8 cellular contexts compared by ENCODE assay signal in genomic region chr7:1569440-1569832, GRCh38. TPM values are rescaled to one million over a fixed set of nuclear protein-coding genes. Genes with fewer than 3 reads are reported as not detected.
DNase-seq lines count a peak whose midpoint lies in the region; ATAC-seq, FAIRE-seq and TF ChIP-seq lines count a peak whose summit lies in the region.

No MANE protein-coding gene starts in this region.

- peaks cover 0 to 10% (median 4%) of the 10 kb centered on the region in 4 donors for H3K4me1 ChIP-seq in right lobe of liver

- H3K4me3 ChIP-seq in right lobe of liver = peak overlapping the region; percentile 68 to 99 (median 91)

- H3K4me1 Mint-ChIP-seq in activated naive CD4-positive, alpha-beta T cell treated with anti-CD3 and anti-CD28 coated beads, Interleukin-2, amount 50 U/mL, for 24 hours = peaks cover 42% of the 10 kb centered on the region
- peaks cover 32% of the 10 kb centered on the region for H3K4me1 Mint-ChIP-seq in activated naive CD8-positive, alpha-beta T cell treated with anti-CD3 and anti-CD28 coated beads for 36 hours

- no peaks in the 10 kb centered on the region for H3K27me3 ChIP-seq in right lobe of liver

- no peak for TF ChIP-seq CTCF in right lobe of liver (IDR thresholded peaks at IDR 0.05)

- H3K9me3 ChIP-seq in right lobe of liver = no peaks in the 10 kb centered on the region

- no peaks in the 10 kb centered on the region for H3K9me3 Mint-ChIP-seq in activated naive CD4-positive, alpha-beta T cell treated with anti-CD3 and anti-CD28 coated beads, Interleukin-2, amount 50 U/mL, for 24 hours
- H3K9me3 Mint-ChIP-seq in activated naive CD8-positive, alpha-beta T cell treated with anti-CD3 and anti-CD28 coated beads for 36 hours = no peaks in the 10 kb centered on the region

- H3K27ac ChIP-seq in right lobe of liver = peak overlapping the region; percentile 64 to 85 (median 84)

- H3K27ac Mint-ChIP-seq in activated naive CD4-positive, alpha-beta T cell treated with anti-CD3 and anti-CD28 coated beads, Interleukin-2, amount 50 U/mL, for 24 hours = peak overlapping the region; percentile 95
- H3K27ac Mint-ChIP-seq in activated naive CD8-positive, alpha-beta T cell treated with anti-CD3 and anti-CD28 coated beads for 36 hours = peak overlapping the region; percentile 91

- ATAC-seq in right lobe of liver = no peak
- ATAC-seq in GM19467 (IDR thresholded peaks at IDR 0.05; ENCODE audit: unreplicated experiment) = no peak

- H3K27me3 Mint-ChIP-seq in activated naive CD4-positive, alpha-beta T cell treated with anti-CD3 and anti-CD28 coated beads, Interleukin-2, amount 50 U/mL, for 24 hours = no peaks in the 10 kb centered on the region
- no peaks in the 10 kb centered on the region for H3K27me3 Mint-ChIP-seq in activated naive CD8-positive, alpha-beta T cell treated with anti-CD3 and anti-CD28 coated beads for 36 hours

- no peak for TF ChIP-seq POLR2A in right lobe of liver (IDR thresholded peaks at IDR 0.05)

- H3K36me3 Mint-ChIP-seq in activated naive CD4-positive, alpha-beta T cell treated with anti-CD3 and anti-CD28 coated beads, Interleukin-2, amount 50 U/mL, for 24 hours = peaks cover 3% of the 10 kb centered on the region
- peaks cover 16% of the 10 kb centered on the region for H3K36me3 Mint-ChIP-seq in activated naive CD8-positive, alpha-beta T cell treated with anti-CD3 and anti-CD28 coated beads for 36 hours

- peak; percentile 56 for FAIRE-seq in urothelium cell line (lab: Jason Lieb, UNC)

- 21% methylated on average over 23 of the region's 27 CpGs for WGBS in right lobe of liver (ENCODE audit: insufficient coverage, low coverage, low lambda C conversion rate, missing lambda C conversion rate)

- peak overlapping the region; percentile 88 for H3K4me3 Mint-ChIP-seq in activated naive CD4-positive, alpha-beta T cell treated with anti-CD3 and anti-CD28 coated beads, Interleukin-2, amount 50 U/mL, for 24 hours
- H3K4me3 Mint-ChIP-seq in activated naive CD8-positive, alpha-beta T cell treated with anti-CD3 and anti-CD28 coated beads for 36 hours = peak overlapping the region; percentile 92

- peaks cover 0 to 6% (median 0%) of the 10 kb centered on the region in 4 donors for H3K36me3 ChIP-seq in right lobe of liver

- DNase-seq in activated naive CD4-positive, alpha-beta T cell treated with anti-CD3 and anti-CD28 coated beads, Interleukin-2, amount 50 U/mL, for 16 hours = no peak
- no peak for DNase-seq in activated naive CD8-positive, alpha-beta T cell treated with anti-CD3 and anti-CD28 coated beads for 36 hours
- DNase-seq in right lobe of liver (no peak), urothelium cell line (ENCODE audit: low spot score) (no peak), inferior parietal cortex (ENCODE audit: extremely low spot score) (no peak), Kasumi-1 (lab: John Stamatoyannopoulos, UW) (no peak)

- intact Hi-C loops in right lobe of liver (cut with DNase I) = no loop called here

RNA-seq across cellular contexts. Expression of gene PSMG3, which starts 0.4 kb away (rescaled TPM):
- total RNA-seq in activated naive CD8-positive, alpha-beta T cell treated with anti-CD3 and anti-CD28 coated beads for 36 hours = 10 to 100 TPM; 55.1 to 57.0 TPM
- total RNA-seq in right lobe of liver = 10 to 100 TPM in 2 of 6 experiments, 1 to 10 TPM in 4; 7.6 to 28.1 (median 9.2) TPM

RNA-seq across cellular contexts. Expression of gene TMEM184A, which starts 13.4 kb away (rescaled TPM):
- total RNA-seq in activated naive CD8-positive, alpha-beta T cell treated with anti-CD3 and anti-CD28 coated beads for 36 hours = under 1 TPM; 0.14 to 0.22 TPM
- 10 to 100 TPM; 15.1 to 32.8 (median 26.7) TPM for total RNA-seq in right lobe of liver

RNA-seq across cellular contexts. Expression of gene MAFK, which starts 38.9 kb away (rescaled TPM):
- total RNA-seq in activated naive CD8-positive, alpha-beta T cell treated with anti-CD3 and anti-CD28 coated beads for 36 hours = 10 to 100 TPM; 39.1 to 43.7 TPM
- total RNA-seq in right lobe of liver = 10 to 100 TPM in 4 of 6 experiments, 1 to 10 TPM in 2; 6.9 to 29.7 (median 13.1) TPM

Comparison
In these comparisons a context has a peak if more than half of its experiments do, and no peak if none do; other contexts are left out.
1. RNA of gene TMEM184A, which starts 13.4 kb away (total RNA-seq): 15.1 to 32.8 TPM in right lobe of liver; 0.14 to 0.22 TPM in activated naive CD8-positive, alpha-beta T cell treated with anti-CD3 and anti-CD28 coated beads for 36 hours; every median in the first group is over 10 times any median in the second.